In the genomic region with DNA sequence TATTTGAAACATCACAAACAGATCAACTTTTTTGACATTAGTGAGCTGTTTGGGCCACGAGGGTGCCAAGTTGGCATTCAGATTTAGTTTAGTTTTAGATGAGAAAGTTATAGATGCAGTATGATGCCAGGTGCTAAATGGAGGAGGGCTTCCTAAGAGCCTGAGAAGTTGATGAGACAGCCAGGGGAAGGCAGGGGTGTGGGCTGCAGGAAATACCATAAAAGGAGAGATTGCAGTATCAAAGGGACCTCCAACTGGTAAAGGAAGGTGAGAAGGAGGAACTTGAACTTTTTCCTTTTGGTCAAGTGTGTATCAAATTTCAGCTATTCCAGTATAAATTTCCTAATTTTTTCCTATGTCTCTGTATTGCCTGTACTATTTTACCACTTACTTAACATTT, we compare ENCODE assay signal across 10 cellular contexts. TPM values are rescaled to one million over a fixed set of nuclear protein-coding genes. Genes with fewer than 3 reads are reported as not detected.
DNase-seq lines count a peak whose midpoint lies in the region; ATAC-seq, FAIRE-seq and TF ChIP-seq lines count a peak whose summit lies in the region.
"Had no signal": no experiment of that assay in that cellular context is flagged by ENCODE, and none has a peak within 500 bp of the region (broad histone marks: within the 10 kb centered on the region; RNA-seq: fewer than 3 reads in every experiment).

No MANE protein-coding gene starts in this region.

- H3K4me1 ChIP-seq in OCI-LY3 (ENCODE audit: low read length) (peaks cover 23% of the 10 kb centered on the region), GM12878 (ENCODE audit: control insufficient read depth, insufficient read depth, low read length) (peaks cover under 1% of the 10 kb centered on the region), thymus (ENCODE audit: control insufficient read depth, insufficient read depth, low read length) (peaks cover 18% of the 10 kb centered on the region), gastrocnemius medialis (peaks cover 12 to 28% of the 10 kb centered on the region in 2 donors)

- H2AFZ ChIP-seq in OCI-LY3 (ENCODE audit: low read depth, low read length) = no peak overlapping the region
- peak overlapping the region; percentile 24 for H2AFZ ChIP-seq in GM12878 (ENCODE audit: control insufficient read depth, low read depth, low read length)

- H3K9me3 ChIP-seq in OCI-LY3 (ENCODE audit: insufficient read depth, low read length) (no peaks in the 10 kb centered on the region), GM12878 (replicated peaks; ENCODE audit: control insufficient read depth, insufficient read depth, low read length) (peaks cover 3% of the 10 kb centered on the region; the same call in 2 of the 3 replicates), thymus (ENCODE audit: control insufficient read depth) (no peaks in the 10 kb centered on the region), gastrocnemius medialis (no peaks in the 10 kb centered on the region)
- H3K9me3 ChIP-seq: gastroesophageal sphincter had no signal

- H3K36me3 ChIP-seq in OCI-LY3 (replicated peaks; ENCODE audit: low read depth, low read length) = no peaks in the 10 kb centered on the region
- no peaks in the 10 kb centered on the region for H3K36me3 ChIP-seq in GM12878 (ENCODE audit: control insufficient read depth in 2 of 2, insufficient read depth in 2 of 2, low read length in 1 of 2)
- H3K36me3 ChIP-seq in thymus (ENCODE audit: control insufficient read depth, insufficient read depth) = no peaks in the 10 kb centered on the region
- H3K36me3 ChIP-seq in gastrocnemius medialis = no peaks in the 10 kb centered on the region
- H3K36me3 ChIP-seq: gastroesophageal sphincter had no signal

- peak; percentile 23 for DNase-seq in stimulated activated CD4-positive, alpha-beta T cell treated with anti-CD3 and anti-CD28 coated beads, Interleukin-4, amount 100 ng/mL, for 24 hours
- no peak for DNase-seq in stimulated activated CD4-positive, alpha-beta T cell treated with anti-CD3 and anti-CD28 coated beads, Interleukin-2, amount 100 ng/mL, for 48 hours
- DNase-seq in GM12878 (ENCODE audit: low read depth, low spot score) = no peak
- DNase-seq in gastrocnemius medialis = no peak
- DNase-seq: trophoblast cell had no signal

- H3K4me2 ChIP-seq in OCI-LY3 (ENCODE audit: low read length) (peak overlapping the region; percentile 91), GM12878 (ENCODE audit: control insufficient read depth, insufficient read depth) (peak overlapping the region; percentile 83)

- TF ChIP-seq POLR2A in GM12878 (IDR thresholded peaks at IDR 0.05; ENCODE audit: low read depth, low read length) (no peak), gastrocnemius medialis (IDR thresholded peaks at IDR 0.05) (no peak), GM18505 (IDR thresholded peaks at IDR 0.05; ENCODE audit: borderline replicate concordance, extremely low read depth, insufficient read depth, insufficient read length) (no peak)

- WGBS in GM12878 (ENCODE audit: insufficient coverage, insufficient replicate concordance, low lambda C conversion rate, missing lambda C conversion rate) = 0% methylated on average over 1 of the region's 1 CpG
- 45% methylated on average over 1 of the region's 1 CpG for WGBS in thymus

- H3K27ac ChIP-seq in OCI-LY3 (ENCODE audit: low read length) (no peak overlapping the region), GM12878 (ENCODE audit: control insufficient read depth, insufficient read depth) (peak overlapping the region; percentile 80), thymus (ENCODE audit: low read depth) (peak overlapping the region; percentile 11), gastrocnemius medialis (no peak overlapping the region)

- peaks cover 17% of the 10 kb centered on the region for H4K20me1 ChIP-seq in OCI-LY3 (ENCODE audit: insufficient read depth, low read length)
- H4K20me1 ChIP-seq in GM12878 (ENCODE audit: control insufficient read depth, insufficient read depth) = no peaks in the 10 kb centered on the region

- TF ChIP-seq CTCF in OCI-LY3 (IDR thresholded peaks at IDR 0.05; ENCODE audit: low read depth, low read length) = no peak
- TF ChIP-seq CTCF in GM12878 (IDR thresholded peaks at IDR 0.05 in 2 of 3, conservative IDR thresholded peaks at IDR 0.05 in 1 of 3; ENCODE audit: control insufficient read depth in 2 of 3, extremely low read depth in 1 of 3, insufficient read depth in 1 of 3, low read depth in 3 of 3, low read length in 3 of 3) = no peak
- TF ChIP-seq CTCF in gastrocnemius medialis (IDR thresholded peaks at IDR 0.05 in 4 of 5, conservative IDR thresholded peaks at IDR 0.05 in 1 of 5) = no peak

- BruUV-seq in GM12878 (replicated peaks; lab: Mats Ljungman, UMichigan) = no TSS peak

- H3K27me3 ChIP-seq in OCI-LY3 (ENCODE audit: low read depth, low read length) (no peaks in the 10 kb centered on the region), GM12878 (replicated peaks in 1 of 2; ENCODE audit: control insufficient read depth in 2 of 2, insufficient read depth in 2 of 2, low read length in 1 of 2) (no peaks in the 10 kb centered on the region), thymus (ENCODE audit: control insufficient read depth, insufficient read depth) (no peaks in the 10 kb centered on the region), gastrocnemius medialis (no peaks in the 10 kb centered on the region)
- H3K27me3 ChIP-seq: gastroesophageal sphincter had no signal

- H3K4me3 ChIP-seq in OCI-LY3 (ENCODE audit: low read length) (peak overlapping the region; percentile 90), GM12878 (peak overlapping the region; percentile 98), thymus (ENCODE audit: low read length) (no peak overlapping the region), gastrocnemius medialis (no peak overlapping the region)

- SMC1A ChIA-PET in GM12878 (lab: Charles Lee; ENCODE audit: uncharacterized antibody, unreplicated experiment) = interaction anchor here (0.7 to 2.9 kb wide), 16 partner anchors 8 to 277 kb away, joined by 3 to 12 read pairs (median 3); no protein-coding TSS in a partner anchor

- TF ChIP-seq EP300 in GM12878 (IDR thresholded peaks at IDR 0.05; ENCODE audit: borderline replicate concordance in 1 of 2, control insufficient read depth in 1 of 2, low read depth in 2 of 2, low read length in 2 of 2) = no peak

- in situ Hi-C loops in GM12878 (cut with MboI) (no loop called here), gastrocnemius medialis (cut with MboI; ENCODE audit: low sequenced_read_pairs in 4 of 4) (loop anchor here in 3 of 4 donors (10.0 to 25.0 kb wide), 3 partner anchors 103 to 277 kb away; no protein-coding TSS in a partner anchor)

- peak; percentile 72 for FAIRE-seq in GM12878 (lab: Jason Lieb, UNC)

- H3K9ac ChIP-seq in OCI-LY3 (ENCODE audit: low read length) (peak overlapping the region; percentile 88; the same call in 1 of the 2 replicates), GM12878 (ENCODE audit: control insufficient read depth, insufficient read depth, low read length) (peak overlapping the region; percentile 84)

- 0 out of 3 replicates have a peak, but pooled peaks have one; percentile 4 for ATAC-seq in GM12878
- no peak for ATAC-seq in gastrocnemius medialis
- no peak for ATAC-seq in GM18505 (IDR thresholded peaks at IDR 0.05; ENCODE audit: unreplicated experiment)
- ATAC-seq in esophagus mucosa = no peak
- ATAC-seq: gastroesophageal sphincter had no signal

- intact Hi-C loops in GM12878 (cut with micrococcal nuclease; ENCODE audit: unreplicated experiment) (loop anchor here (10.0 kb wide), 2 partner anchors 343 to 1107 kb away; a partner anchor contains a TSS), gastrocnemius medialis (cut with DNase I; ENCODE audit: low total_unique reads) (no loop called here)

- no peak for TF ChIP-seq RAD21 in GM12878 (IDR thresholded peaks at IDR 0.05; ENCODE audit: insufficient read depth, low read depth, low read length)

- POLR2A ChIA-PET in GM12878 (lab: Charles Lee) = interaction anchor here (1.6 kb wide), 1 partner anchor 17 kb away, joined by 6 read pairs; no protein-coding TSS in a partner anchor

- RAD21 ChIA-PET in GM12878 (lab: Charles Lee; ENCODE audit: unreplicated experiment) = interaction anchor here (1.2 to 2.5 kb wide), 7 partner anchors 10 to 193 kb away, joined by 3 to 13 read pairs (median 6); no protein-coding TSS in a partner anchor

- CTCF ChIA-PET in GM12878 (lab: Yijun Ruan, JAX) = interaction anchor here (0.6 to 2.4 kb wide), 13 partner anchors 17 to 415 kb away, joined by 3 to 13 read pairs (median 3); no protein-coding TSS in a partner anchor

- H3K79me2 ChIP-seq in OCI-LY3 (ENCODE audit: low read length) (peaks cover 41% of the 10 kb centered on the region), GM12878 (ENCODE audit: control insufficient read depth, insufficient read depth, low read length) (peaks cover 63% of the 10 kb centered on the region)

TF ChIP-seq in GM12878, 131 proteins besides CTCF, POLR2A, EP300 and RAD21 (continues in another document):
- TF ChIP-seq IRF4 (IDR thresholded peaks at IDR 0.05; ENCODE audit: low read depth, low read length) (no peak), ZBED1 (IDR thresholded peaks at IDR 0.05; ENCODE audit: borderline replicate concordance) (no peak)
- TF ChIP-seq, protein P1, sequence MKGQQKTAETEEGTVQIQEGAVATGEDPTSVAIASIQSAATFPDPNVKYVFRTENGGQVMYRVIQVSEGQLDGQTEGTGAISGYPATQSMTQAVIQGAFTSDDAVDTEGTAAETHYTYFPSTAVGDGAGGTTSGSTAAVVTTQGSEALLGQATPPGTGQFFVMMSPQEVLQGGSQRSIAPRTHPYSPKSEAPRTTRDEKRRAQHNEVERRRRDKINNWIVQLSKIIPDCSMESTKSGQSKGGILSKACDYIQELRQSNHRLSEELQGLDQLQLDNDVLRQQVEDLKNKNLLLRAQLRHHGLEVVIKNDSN (IDR thresholded peaks at IDR 0.05; ENCODE audit: borderline replicate concordance, extremely low read length, insufficient read depth, low read depth, low read length) = no peak

RNA-seq across cellular contexts. Expression of a gene that starts 2.0 kb away (rescaled TPM):
- total RNA-seq in GM12878 (2013; cell fraction: nucleolus; rRNA removed) = 150 and 178 TPM in 2 replicates
- 44.8 and 55.4 TPM in 2 replicates for total RNA-seq in GM12878 (2014; rRNA removed)
- 51.6 and 52.1 TPM in 2 replicates for total RNA-seq in GM12878 (2014; rRNA removed; fragmentation: Illumina TruSeq; extraction: Trizol)
- total RNA-seq in GM12878 (2021) = 73.6 and 74.3 TPM in 2 replicates
- 34.0 TPM for polyA plus RNA-seq in GM12878 (2011; ENCODE audit: low read depth)
- 29.8 and 31.3 TPM in 2 replicates for polyA plus RNA-seq in GM12878 (2011; rRNA removed)
- polyA plus RNA-seq in GM12878 (2011; cell fraction: cytosol; rRNA removed) = 13.9 and 16.5 TPM in 2 replicates
- polyA plus RNA-seq in GM12878 (2011; cell fraction: nucleus; rRNA removed) = 56.3 and 56.8 TPM in 2 replicates
- 54.7 and 56.7 TPM in 2 replicates for polyA plus RNA-seq in GM12878 (2012)
- 65.1 and 67.4 TPM in 2 replicates for polyA plus RNA-seq in GM12878 (2014; fragmentation: Illumina TruSeq; extraction: Trizol)
- 10 to 100 TPM; 13.9 to 15.9 TPM for polyA plus RNA-seq in GM12878 (2014; fragmentation: Nextera tagmentation; extraction: Ambion mirVana)
- 35.3 and 39.5 TPM in 2 replicates for polyA plus RNA-seq in GM12878 (2014; rRNA removed)
- 10 to 100 TPM; 53.5 to 63.5 TPM for polyA plus RNA-seq in GM12878 (2016; fragmentation: Nextera tagmentation; extraction: Ambion mirVana)
- 49.2 and 55.0 TPM in 2 replicates for polyA minus RNA-seq in GM12878 (2011; rRNA and poly(A)+ RNA removed)
- 11.8 and 14.1 TPM in 2 replicates for polyA minus RNA-seq in GM12878 (2011; cell fraction: cytosol; rRNA and poly(A)+ RNA removed)
- polyA minus RNA-seq in GM12878 (2011; cell fraction: nucleus; rRNA and poly(A)+ RNA removed) = 87.8 and 130 TPM in 2 replicates
- 6.5 TPM for polyA plus RNA-seq in thymus
- 10 to 100 TPM in 2 of 4 donors, 1 to 10 TPM in 2; 5.2 to 19.7 (median 10.6) TPM for total RNA-seq in gastrocnemius medialis
- total RNA-seq in esophagus mucosa = 3.0 TPM

Comparison
In these comparisons a context has a peak if more than half of its experiments do, and no peak if none do; other contexts are left out.
1. H3K27ac ChIP-seq: peak in GM12878 (single experiment) and thymus (single experiment); none in OCI-LY3 (single experiment) and gastrocnemius medialis (0 of 4).
2. H3K4me3 ChIP-seq: peak in OCI-LY3 (single experiment) and GM12878 (single experiment); none in thymus (single experiment) and gastrocnemius medialis (0 of 4).